ENCODE assay signal across 14 cellular contexts in genomic region chr2:126660068-126660467, GRCh38. TPM values are rescaled to one million over a fixed set of nuclear protein-coding genes. Genes with fewer than 3 reads are reported as not detected.
DNase-seq lines count a peak whose midpoint lies in the region; ATAC-seq and TF ChIP-seq lines count a peak whose summit lies in the region.
"Had no signal": no experiment of that assay in that cellular context is flagged by ENCODE, and none has a peak within 500 bp of the region (broad histone marks: within the 10 kb centered on the region; RNA-seq: fewer than 3 reads in every experiment).

No MANE protein-coding gene starts in this region.

- DNase-seq in left ventricle myocardium inferior (no peak), cardiac septum (ENCODE audit: low spot score) (no peak), vagina (ENCODE audit: extremely low spot score in 2 of 2) (no peak), WTC11 (ENCODE audit: low spot score) (no peak), OCI-M2 (lab: John Stamatoyannopoulos, UW; ENCODE audit: unreplicated experiment) (no peak)
- no peak for DNase-seq in natural killer cell treated with Interleukin-12 subunit alpha and Interleukin-12 subunit beta and Interleukin-15 and Interleukin-18, amount 100 ng/mL, for 72 hours (ENCODE audit: low spot score)
- DNase-seq: AML-193, GDM1, NCI-H1930 had no signal

- H3K4me3 ChIP-seq in left ventricle myocardium inferior: no peak overlapping the region
- no peak overlapping the region for H3K4me3 ChIP-seq in vagina
- H3K4me3 ChIP-seq: cardiac muscle cell, neural progenitor cell had no signal

- H3K9me3 Mint-ChIP-seq in natural killer cell treated with Interleukin-12 subunit alpha and Interleukin-12 subunit beta and Interleukin-15 and Interleukin-18, amount 100 ng/mL, for 72 hours: no peaks in the 10 kb centered on the region
- H3K9me3 Mint-ChIP-seq in WTC11: no peaks in the 10 kb centered on the region
- H3K9me3 Mint-ChIP-seq: neural progenitor cell had no signal

- peaks cover 83 to 84% of the 10 kb centered on the region in 2 donors for H3K4me1 Mint-ChIP-seq in natural killer cell treated with Interleukin-12 subunit alpha and Interleukin-12 subunit beta and Interleukin-15 and Interleukin-18, amount 100 ng/mL, for 72 hours (ENCODE audit: low read depth in 2 of 2)
- peaks cover 41% of the 10 kb centered on the region for H3K4me1 Mint-ChIP-seq in WTC11

- H3K27ac ChIP-seq in left ventricle myocardium inferior (replicated peaks): peak overlapping the region; percentile 98
- H3K27ac ChIP-seq in adipose tissue (ENCODE audit: low read depth, low read length): peak overlapping the region; percentile 19
- peak overlapping the region; percentile 92 for H3K27ac ChIP-seq in vagina
- H3K27ac ChIP-seq: neural progenitor cell had no signal

- peaks cover 7% of the 10 kb centered on the region for H3K36me3 Mint-ChIP-seq in natural killer cell treated with Interleukin-12 subunit alpha and Interleukin-12 subunit beta and Interleukin-15 and Interleukin-18, amount 100 ng/mL, for 72 hours
- H3K36me3 Mint-ChIP-seq in WTC11: no peaks in the 10 kb centered on the region

- CTCF ChIA-PET in WTC11 (lab: Charles Lee): no interaction called here

- WGBS in adipose tissue, 3 donors: 79 to 88% (median 83%) methylated on average over 12 of the region's 12 CpGs

- H3K4me3 Mint-ChIP-seq in natural killer cell treated with Interleukin-12 subunit alpha and Interleukin-12 subunit beta and Interleukin-15 and Interleukin-18, amount 100 ng/mL, for 72 hours: no peak overlapping the region
- H3K4me3 Mint-ChIP-seq in WTC11: no peak overlapping the region
- H3K4me3 Mint-ChIP-seq: neural progenitor cell had no signal

- H3K27ac Mint-ChIP-seq in natural killer cell treated with Interleukin-12 subunit alpha and Interleukin-12 subunit beta and Interleukin-15 and Interleukin-18, amount 100 ng/mL, for 72 hours: peak overlapping the region; percentile 97 to 99
- H3K27ac Mint-ChIP-seq in WTC11: no peak overlapping the region; the same call in 1 of the 2 replicates
- H3K27ac Mint-ChIP-seq: neural progenitor cell had no signal

- H3K4me1 ChIP-seq in left ventricle myocardium inferior (peaks cover 98% of the 10 kb centered on the region), vagina (peaks cover 76% of the 10 kb centered on the region)

- H3K27me3 ChIP-seq in left ventricle myocardium inferior (ENCODE audit: low read depth): no peaks in the 10 kb centered on the region
- no peaks in the 10 kb centered on the region for H3K27me3 ChIP-seq in vagina
- H3K27me3 ChIP-seq: cardiac muscle cell had no signal

- intact Hi-C loops in left ventricle myocardium inferior (cut with micrococcal nuclease) (no loop called here), cardiac septum (cut with DNase I) (no loop called here), vagina (cut with DNase I) (no loop called here)

- TF ChIP-seq CTCF in left ventricle myocardium inferior (IDR thresholded peaks at IDR 0.05; ENCODE audit: borderline replicate concordance) (no peak), vagina (IDR thresholded peaks at IDR 0.05) (no peak), WTC11 (IDR thresholded peaks at IDR 0.05) (no peak)

- H3K36me3 ChIP-seq in left ventricle myocardium inferior (peaks cover 6% of the 10 kb centered on the region), vagina (no peaks in the 10 kb centered on the region)
- H3K36me3 ChIP-seq: cardiac muscle cell, neural progenitor cell had no signal

- POLR2A ChIA-PET in WTC11 (lab: Charles Lee): no interaction called here

- no peak for TF ChIP-seq POLR2A in vagina (IDR thresholded peaks at IDR 0.05)

- H3K9me3 ChIP-seq in left ventricle myocardium inferior (replicated peaks) (no peaks in the 10 kb centered on the region), vagina (no peaks in the 10 kb centered on the region)

- H3K27me3 Mint-ChIP-seq in natural killer cell treated with Interleukin-12 subunit alpha and Interleukin-12 subunit beta and Interleukin-15 and Interleukin-18, amount 100 ng/mL, for 72 hours: no peaks in the 10 kb centered on the region
- peaks cover 15% of the 10 kb centered on the region for H3K27me3 Mint-ChIP-seq in WTC11 (ENCODE audit: low read depth)

- ATAC-seq in natural killer cell treated with Interleukin-12 subunit alpha and Interleukin-12 subunit beta and Interleukin-15 and Interleukin-18, amount 100 ng/mL, for 72 hours: no peak
- ATAC-seq in WTC11: no peak
- ATAC-seq in GM21619 (IDR thresholded peaks at IDR 0.05; ENCODE audit: unreplicated experiment): no peak
- ATAC-seq: esophagus mucosa had no signal

TF ChIP-seq in WTC11, 78 proteins besides CTCF, POLR2A, EP300 and RAD21:
- TF ChIP-seq, protein P1, sequence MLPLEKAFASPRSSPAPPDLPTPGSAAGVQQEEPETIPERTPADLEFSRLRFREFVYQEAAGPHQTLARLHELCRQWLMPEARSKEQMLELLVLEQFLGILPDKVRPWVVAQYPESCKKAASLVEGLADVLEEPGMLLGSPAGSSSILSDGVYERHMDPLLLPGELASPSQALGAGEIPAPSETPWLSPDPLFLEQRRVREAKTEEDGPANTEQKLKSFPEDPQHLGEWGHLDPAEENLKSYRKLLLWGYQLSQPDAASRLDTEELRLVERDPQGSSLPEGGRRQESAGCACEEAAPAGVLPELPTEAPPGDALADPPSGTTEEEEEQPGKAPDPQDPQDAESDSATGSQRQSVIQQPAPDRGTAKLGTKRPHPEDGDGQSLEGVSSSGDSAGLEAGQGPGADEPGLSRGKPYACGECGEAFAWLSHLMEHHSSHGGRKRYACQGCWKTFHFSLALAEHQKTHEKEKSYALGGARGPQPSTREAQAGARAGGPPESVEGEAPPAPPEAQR (CRISPR knock-in tag; IDR thresholded peaks at IDR 0.05): no peak
- TF ChIP-seq ZNF532 (CRISPR knock-in tag; IDR thresholded peaks at IDR 0.05; ENCODE audit: borderline replicate concordance) (no peak), ZNF263 (CRISPR knock-in tag; IDR thresholded peaks at IDR 0.05; ENCODE audit: low read depth) (no peak), SP1 (CRISPR knock-in tag; conservative IDR thresholded peaks at IDR 0.05) (no peak), FOXK1 (CRISPR knock-in tag; IDR thresholded peaks at IDR 0.05) (no peak), FOXJ3 (CRISPR knock-in tag; IDR thresholded peaks at IDR 0.05; ENCODE audit: borderline replicate concordance) (no peak), TP53 (CRISPR knock-in tag; IDR thresholded peaks at IDR 0.05) (no peak), ZNF232 (CRISPR knock-in tag; IDR thresholded peaks at IDR 0.05) (no peak), CREM (CRISPR knock-in tag; IDR thresholded peaks at IDR 0.05) (no peak), IRF2 (CRISPR knock-in tag; IDR thresholded peaks at IDR 0.05; ENCODE audit: borderline replicate concordance, low read depth) (no peak), ETV6 (CRISPR knock-in tag; IDR thresholded peaks at IDR 0.05) (no peak)
- TF ChIP-seq, protein P2, sequence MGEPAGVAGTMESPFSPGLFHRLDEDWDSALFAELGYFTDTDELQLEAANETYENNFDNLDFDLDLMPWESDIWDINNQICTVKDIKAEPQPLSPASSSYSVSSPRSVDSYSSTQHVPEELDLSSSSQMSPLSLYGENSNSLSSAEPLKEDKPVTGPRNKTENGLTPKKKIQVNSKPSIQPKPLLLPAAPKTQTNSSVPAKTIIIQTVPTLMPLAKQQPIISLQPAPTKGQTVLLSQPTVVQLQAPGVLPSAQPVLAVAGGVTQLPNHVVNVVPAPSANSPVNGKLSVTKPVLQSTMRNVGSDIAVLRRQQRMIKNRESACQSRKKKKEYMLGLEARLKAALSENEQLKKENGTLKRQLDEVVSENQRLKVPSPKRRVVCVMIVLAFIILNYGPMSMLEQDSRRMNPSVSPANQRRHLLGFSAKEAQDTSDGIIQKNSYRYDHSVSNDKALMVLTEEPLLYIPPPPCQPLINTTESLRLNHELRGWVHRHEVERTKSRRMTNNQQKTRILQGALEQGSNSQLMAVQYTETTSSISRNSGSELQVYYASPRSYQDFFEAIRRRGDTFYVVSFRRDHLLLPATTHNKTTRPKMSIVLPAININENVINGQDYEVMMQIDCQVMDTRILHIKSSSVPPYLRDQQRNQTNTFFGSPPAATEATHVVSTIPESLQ (CRISPR knock-in tag; IDR thresholded peaks at IDR 0.05): no peak

RNA-seq across cellular contexts. Expression of gene GYPC, which starts 4.1 kb away (rescaled TPM):
- total RNA-seq in left ventricle myocardium inferior (98.8 TPM), cardiac septum (113 TPM), vagina (84.2 TPM), WTC11 (2021) (21.9 to 28.1 TPM (median 23.9 TPM) in 3 replicates)
- polyA plus RNA-seq in adipose tissue: 100 to 1,000 TPM in 2 of 3 donors, 10 to 100 TPM in 1; 44.1 to 343 (median 312) TPM
- total RNA-seq in natural killer cell treated with Interleukin-12 subunit alpha and Interleukin-12 subunit beta and Interleukin-15 and Interleukin-18, amount 100 ng/mL, for 72 hours: 10 to 100 TPM; 44.2 to 56.9 TPM

Comparison
In these comparisons a context has a peak if more than half of its experiments do, and no peak if none do; other contexts are left out.
1. H3K27ac ChIP-seq: peak in every context shown above with its lines; median percentile 98 in left ventricle myocardium inferior; 92 in vagina; 19 in adipose tissue.